Comparison of ENCODE assay signal across 1 cellular context in genomic region chr9:121556082-121556481, GRCh38.
TF ChIP-seq lines count a peak whose summit lies in the region.

No MANE protein-coding gene starts in this region.

TF ChIP-seq in HepG2, 621 proteins besides CTCF, POLR2A, EP300 and RAD21 (continued from another document):
- TF ChIP-seq, protein P1, sequence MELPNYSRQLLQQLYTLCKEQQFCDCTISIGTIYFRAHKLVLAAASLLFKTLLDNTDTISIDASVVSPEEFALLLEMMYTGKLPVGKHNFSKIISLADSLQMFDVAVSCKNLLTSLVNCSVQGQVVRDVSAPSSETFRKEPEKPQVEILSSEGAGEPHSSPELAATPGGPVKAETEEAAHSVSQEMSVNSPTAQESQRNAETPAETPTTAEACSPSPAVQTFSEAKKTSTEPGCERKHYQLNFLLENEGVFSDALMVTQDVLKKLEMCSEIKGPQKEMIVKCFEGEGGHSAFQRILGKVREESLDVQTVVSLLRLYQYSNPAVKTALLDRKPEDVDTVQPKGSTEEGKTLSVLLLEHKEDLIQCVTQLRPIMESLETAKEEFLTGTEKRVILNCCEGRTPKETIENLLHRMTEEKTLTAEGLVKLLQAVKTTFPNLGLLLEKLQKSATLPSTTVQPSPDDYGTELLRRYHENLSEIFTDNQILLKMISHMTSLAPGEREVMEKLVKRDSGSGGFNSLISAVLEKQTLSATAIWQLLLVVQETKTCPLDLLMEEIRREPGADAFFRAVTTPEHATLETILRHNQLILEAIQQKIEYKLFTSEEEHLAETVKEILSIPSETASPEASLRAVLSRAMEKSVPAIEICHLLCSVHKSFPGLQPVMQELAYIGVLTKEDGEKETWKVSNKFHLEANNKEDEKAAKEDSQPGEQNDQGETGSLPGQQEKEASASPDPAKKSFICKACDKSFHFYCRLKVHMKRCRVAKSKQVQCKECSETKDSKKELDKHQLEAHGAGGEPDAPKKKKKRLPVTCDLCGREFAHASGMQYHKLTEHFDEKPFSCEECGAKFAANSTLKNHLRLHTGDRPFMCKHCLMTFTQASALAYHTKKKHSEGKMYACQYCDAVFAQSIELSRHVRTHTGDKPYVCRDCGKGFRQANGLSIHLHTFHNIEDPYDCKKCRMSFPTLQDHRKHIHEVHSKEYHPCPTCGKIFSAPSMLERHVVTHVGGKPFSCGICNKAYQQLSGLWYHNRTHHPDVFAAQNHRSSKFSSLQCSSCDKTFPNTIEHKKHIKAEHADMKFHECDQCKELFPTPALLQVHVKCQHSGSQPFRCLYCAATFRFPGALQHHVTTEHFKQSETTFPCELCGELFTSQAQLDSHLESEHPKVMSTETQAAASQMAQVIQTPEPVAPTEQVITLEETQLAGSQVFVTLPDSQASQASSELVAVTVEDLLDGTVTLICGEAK (IDR thresholded peaks at IDR 0.05), result 0 out of 2 replicates have a peak, but pooled peaks have one; percentile 9
- TF ChIP-seq, protein P1 (CRISPR knock-in tag; IDR thresholded peaks at IDR 0.05), result peak; percentile 93
TF ChIP-seq in HepG2: peak in this region for 1.
